Comparison of ENCODE assay signal across 13 cellular contexts in the genomic region with DNA sequence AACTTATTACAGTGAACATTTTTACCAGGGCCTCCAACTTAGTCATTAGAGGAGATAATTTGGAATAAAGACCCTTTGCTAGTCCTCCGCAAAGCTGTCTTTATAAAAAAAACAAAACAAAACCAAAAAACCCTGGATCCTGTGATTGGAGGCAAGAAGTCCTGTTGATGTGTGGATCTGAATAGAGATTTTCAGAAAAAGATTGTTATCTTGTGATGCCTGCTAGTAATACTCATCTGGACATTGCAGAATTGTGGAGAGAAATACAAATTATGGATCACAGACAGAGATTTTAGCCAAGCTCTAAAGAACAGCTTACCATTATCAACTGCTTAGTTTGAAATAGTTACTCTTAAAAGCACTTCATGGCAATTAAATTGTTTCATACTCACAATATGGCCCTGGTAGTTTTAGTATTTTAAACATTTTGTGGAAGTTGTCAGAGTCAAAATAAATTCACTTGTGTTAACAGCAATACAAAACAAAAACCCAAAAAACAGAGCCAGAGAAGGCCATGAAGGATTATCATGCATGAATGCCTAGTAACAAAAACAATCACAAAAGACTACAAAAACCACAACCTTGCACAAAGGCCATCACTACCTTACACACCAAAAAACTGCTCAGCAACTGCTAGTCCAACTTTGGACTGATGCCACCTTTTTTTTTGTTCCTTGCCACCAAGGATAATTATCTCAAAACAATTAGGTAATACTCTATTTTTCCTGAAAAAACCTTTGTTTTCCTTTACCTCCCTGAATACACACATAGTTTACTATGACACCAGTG.
"Had no signal": no experiment of that assay in that cellular context is flagged by ENCODE, and none has a peak within 500 bp of the region (broad histone marks: within the 10 kb centered on the region; RNA-seq: fewer than 3 reads in every experiment).

No MANE protein-coding gene starts in this region.

- DNase-seq: activated CD4-positive, alpha-beta T cell treated with anti-CD3 and anti-CD28 coated beads for 4 hours; activated naive CD4-positive, alpha-beta T cell treated with anti-CD3 and anti-CD28 coated beads for 36 hours; cortex of kidney; effector memory CD4-positive, alpha-beta T cell; hypothalamus; lower lobe of right lung; naive thymus-derived CD8-positive, alpha-beta T cell; occipital lobe; stimulated activated CD4-positive, alpha-beta T cell treated with anti-CD3 and anti-CD28 coated beads, Interleukin-2, amount 100 ng/mL, for 48 hours; stimulated activated naive CD8-positive, alpha-beta T cell treated with anti-CD3 and anti-CD28 coated beads, Interleukin-15, Interleukin-2, amounts not matched to agents 100 U/mL and 50 U/mL, for 24 hours; T-helper 1 cell; upper lobe of left lung had no signal

- H3K4me1 ChIP-seq: lower lobe of right lung, suprapubic skin, upper lobe of left lung had no signal

- H3K27me3 ChIP-seq: suprapubic skin, upper lobe of left lung had no signal

- H3K4me3 ChIP-seq: lower lobe of right lung, suprapubic skin, upper lobe of left lung had no signal

- H3K36me3 ChIP-seq: lower lobe of right lung, suprapubic skin, upper lobe of left lung had no signal

- ATAC-seq: lower lobe of right lung; naive thymus-derived CD8-positive, alpha-beta T cell; stimulated activated naive CD8-positive, alpha-beta T cell treated with anti-CD3 and anti-CD28 coated beads, Interleukin-15, Interleukin-2, amounts not matched to agents 100 U/mL and 50 U/mL, for 24 hours had no signal

- H3K9me3 ChIP-seq: lower lobe of right lung, suprapubic skin, upper lobe of left lung had no signal

- H3K27ac ChIP-seq: lower lobe of right lung, suprapubic skin, upper lobe of left lung had no signal
